19 cellular contexts compared by ENCODE assay signal in genomic region chr2:220748875-220749479, GRCh38.
DNase-seq lines count a peak whose midpoint lies in the region; ATAC-seq, FAIRE-seq and TF ChIP-seq lines count a peak whose summit lies in the region.
"Had no signal": no experiment of that assay in that cellular context is flagged by ENCODE, and none has a peak within 500 bp of the region (broad histone marks: within the 10 kb centered on the region; RNA-seq: fewer than 3 reads in every experiment).

No MANE protein-coding gene starts in this region.

- H3K9ac ChIP-seq in H1 (replicated peaks in 1 of 4; ENCODE audit: extremely low read depth in 1 of 4, low read depth in 3 of 4, low read length in 3 of 4): no peak overlapping the region
- H3K9ac ChIP-seq: KMS-11 had no signal

- H3K9me3 Mint-ChIP-seq in stimulated activated memory B cell treated with anti-CD40 and anti-IgM and Interleukin-4, amounts not matched to agents 10 μg/mL and 1 μg/mL and 100 μg/mL, for 72 hours: peaks cover 5% of the 10 kb centered on the region
- H3K9me3 Mint-ChIP-seq in activated T-cell treated with anti-CD3 and anti-CD28 coated beads, Interleukin-2, amount 50 U/mL, for 4 hours: no peaks in the 10 kb centered on the region

- H4K91ac ChIP-seq in H1 (replicated peaks; ENCODE audit: insufficient read length, low read length): no peak overlapping the region

- no peaks in the 10 kb centered on the region for H3K23me2 ChIP-seq in H1 (ENCODE audit: low read depth, low read length)

- no peak for TF ChIP-seq POLR2A in H1 (IDR thresholded peaks at IDR 0.05; ENCODE audit: control extremely low read depth in 1 of 2, low read depth in 2 of 2, low read length in 2 of 2)

- CTCF ChIA-PET in H1 (lab: Charles Lee; ENCODE audit: partially characterized antibody): interaction anchor here (0.6 kb wide), 1 partner anchor 435 kb away, joined by 4 read pairs; no protein-coding TSS in a partner anchor

- FAIRE-seq in H1 (lab: Jason Lieb, UNC): no peak
- FAIRE-seq: H54 had no signal

- no peak overlapping the region for H3K4me3 Mint-ChIP-seq in stimulated activated memory B cell treated with anti-CD40 and anti-IgM and Interleukin-4, amounts not matched to agents 10 μg/mL and 1 μg/mL and 100 μg/mL, for 72 hours
- H3K4me3 Mint-ChIP-seq in activated T-cell treated with anti-CD3 and anti-CD28 coated beads, Interleukin-2, amount 50 U/mL, for 4 hours: no peak overlapping the region
- H3K4me3 Mint-ChIP-seq: CD8-positive, alpha-beta memory T cell had no signal

- TF ChIP-seq EP300 in H1 (IDR thresholded peaks at IDR 0.05; ENCODE audit: borderline replicate concordance in 1 of 2, low read depth in 2 of 2, low read length in 2 of 2): no peak

- ATAC-seq in stimulated activated memory B cell treated with anti-CD40 and anti-IgM and Interleukin-4, amounts not matched to agents 10 μg/mL and 1 μg/mL and 100 μg/mL, for 72 hours: peak; percentile 24
- no peak for ATAC-seq in foreskin keratinocyte
- no peak for ATAC-seq in activated T-cell treated with anti-CD3 and anti-CD28 coated beads, Interleukin-2, amount 50 U/mL, for 4 hours

- H4K8ac ChIP-seq in H1 (ENCODE audit: extremely low read depth, insufficient read depth, low read length): no peak overlapping the region

- peak overlapping the region; percentile 95 for H2AFZ ChIP-seq in H1 (ENCODE audit: low read length)

- POLR2A ChIA-PET in H1 (lab: Charles Lee; ENCODE audit: partially characterized antibody): no interaction called here

- 0 out of 4 replicates have a peak, but pooled peaks of 1 of the 2 experiments have one; percentile 7 for TF ChIP-seq RAD21 in H1 (IDR thresholded peaks at IDR 0.05 in 1 of 2, conservative IDR thresholded peaks at IDR 0.05 in 1 of 2; ENCODE audit: low read depth in 2 of 2, low read length in 2 of 2)

- H3K4me3 ChIP-seq in H7 (ENCODE audit: insufficient read depth, low read depth, low read length): no peak overlapping the region
- H3K4me3 ChIP-seq in H1 (ENCODE audit: extremely low read depth in 1 of 4, insufficient read depth in 2 of 4, low read depth in 3 of 4, low read length in 4 of 4): no peak overlapping the region
- H3K4me3 ChIP-seq: Peyer's patch, SJSA1 had no signal

- H4K5ac ChIP-seq in H1 (ENCODE audit: insufficient read length, low read depth, low read length): no peak overlapping the region

- H2BK120ac ChIP-seq in H1 (replicated peaks; ENCODE audit: low read depth, low read length): no peak overlapping the region

- H3K56ac ChIP-seq in H1 (replicated peaks; ENCODE audit: insufficient read length, low read depth, low read length): no peak overlapping the region

- no peaks in the 10 kb centered on the region for H3K36me3 Mint-ChIP-seq in stimulated activated memory B cell treated with anti-CD40 and anti-IgM and Interleukin-4, amounts not matched to agents 10 μg/mL and 1 μg/mL and 100 μg/mL, for 72 hours
- H3K36me3 Mint-ChIP-seq in activated T-cell treated with anti-CD3 and anti-CD28 coated beads, Interleukin-2, amount 50 U/mL, for 4 hours (ENCODE audit: insufficient read depth): no peaks in the 10 kb centered on the region
- H3K36me3 Mint-ChIP-seq: CD8-positive, alpha-beta memory T cell had no signal

- no peak overlapping the region for H2BK5ac ChIP-seq in H1 (ENCODE audit: low read depth, low read length)

- no peak overlapping the region for H3K18ac ChIP-seq in H1 (ENCODE audit: extremely low read depth, low read length)

- H3K9me3 ChIP-seq in H1 (ENCODE audit: insufficient read depth in 2 of 2, low read depth in 1 of 2, low read length in 1 of 2): no peaks in the 10 kb centered on the region
- H3K9me3 ChIP-seq: Peyer's patch, SJSA1 had no signal

- H2AK5ac ChIP-seq in H1 (ENCODE audit: low read depth, low read length): no peak overlapping the region

- no peaks in the 10 kb centered on the region for H3K79me1 ChIP-seq in H1 (ENCODE audit: low read depth, low read length)

- peak; percentile 7 for DNase-seq in H7
- no peak for DNase-seq in H1 (ENCODE audit: low read depth in 1 of 2, low spot score in 2 of 2)
- DNase-seq in left kidney (ENCODE audit: low read depth, low spot score): peak; percentile 21
- no peak for DNase-seq in COR-L47 (lab: John Stamatoyannopoulos, UW)
- no peak for DNase-seq in foreskin keratinocyte
- DNase-seq in activated T-cell treated with anti-CD3 and anti-CD28 coated beads, Interleukin-2, amount 50 U/mL, for 4 hours: no peak
- DNase-seq: C1 segment of cervical spinal cord; CD8-positive, alpha-beta memory T cell; DMS79; NCI-H1048; NCI-H1436; NCI-H2029 treated with DMSO at 0.1 percent for 48 hours; NCI-H446 treated with DMSO at 0.1 percent for 48 hours; NK-92 treated with Interleukin-12 subunit alpha and Interleukin-12 subunit beta, amount 100 ng/mL, for 24 hours; Peyer's patch had no signal

- H2BK15ac ChIP-seq in H1 (ENCODE audit: low read length): no peak overlapping the region

- H3K4me2 ChIP-seq in H1 (ENCODE audit: insufficient read depth in 1 of 2, low read depth in 2 of 2, low read length in 2 of 2): no peak overlapping the region
- H3K4me2 ChIP-seq: KMS-11 had no signal

- no peak overlapping the region for H3K4ac ChIP-seq in H1 (replicated peaks; ENCODE audit: insufficient read length, low read depth, low read length)

- H3K36me3 ChIP-seq in H7 (replicated peaks; ENCODE audit: control insufficient read depth, insufficient read depth, low read length): no peaks in the 10 kb centered on the region
- H3K36me3 ChIP-seq in H1 (ENCODE audit: control insufficient read depth in 2 of 4, insufficient read depth in 4 of 4, low read length in 3 of 4): no peaks in the 10 kb centered on the region
- H3K36me3 ChIP-seq: Peyer's patch, SJSA1 had no signal

- H3K4me1 ChIP-seq in H1 (replicated peaks in 1 of 4; ENCODE audit: control insufficient read depth in 3 of 4, insufficient read depth in 4 of 4, low read length in 3 of 4) (peaks cover 0 to 3% (median 1%) of the 10 kb centered on the region in 4 experiments; a peak in 2 of 7 replicates), foreskin keratinocyte (no peaks in the 10 kb centered on the region)
- H3K4me1 ChIP-seq: Peyer's patch, SJSA1 had no signal

- TF ChIP-seq CTCF in H1 (IDR thresholded peaks at IDR 0.05; ENCODE audit: control extremely low read depth in 1 of 3, insufficient read depth in 1 of 3, low read depth in 1 of 3, low read length in 3 of 3) (no peak), foreskin keratinocyte (conservative IDR thresholded peaks at IDR 0.05) (no peak)

- H3K23ac ChIP-seq in H1 (ENCODE audit: insufficient read length): no peak overlapping the region

- H3K27ac ChIP-seq in H1 (ENCODE audit: low read depth, low read length): no peak overlapping the region
- no peak overlapping the region for H3K27ac ChIP-seq in foreskin keratinocyte
- H3K27ac ChIP-seq: KMS-11, Peyer's patch, SJSA1 had no signal

- H2BK12ac ChIP-seq in H1 (ENCODE audit: low read depth, low read length): peak overlapping the region; percentile 46; the same call in 1 of the 2 replicates

- no peak overlapping the region for H2BK20ac ChIP-seq in H1 (ENCODE audit: low read length)

- H3K79me2 ChIP-seq in H1 (ENCODE audit: control insufficient read depth in 1 of 2, insufficient read depth in 2 of 2, low read length in 2 of 2): no peaks in the 10 kb centered on the region

- no peaks in the 10 kb centered on the region for H4K20me1 ChIP-seq in H1 (replicated peaks in 1 of 2; ENCODE audit: control insufficient read depth in 1 of 2, insufficient read depth in 2 of 2, low read length in 2 of 2)

- H3K27ac Mint-ChIP-seq in stimulated activated memory B cell treated with anti-CD40 and anti-IgM and Interleukin-4, amounts not matched to agents 10 μg/mL and 1 μg/mL and 100 μg/mL, for 72 hours: no peak overlapping the region
- H3K27ac Mint-ChIP-seq: CD8-positive, alpha-beta memory T cell had no signal

- no peak overlapping the region for H3K14ac ChIP-seq in H1 (ENCODE audit: insufficient read length)

- H3K27me3 ChIP-seq in H7 (ENCODE audit: control insufficient read depth, insufficient read depth, low read length) (no peaks in the 10 kb centered on the region), H1 (replicated peaks in 1 of 4; ENCODE audit: control insufficient read depth in 3 of 4, extremely low read depth in 1 of 4, insufficient read depth in 3 of 4, low read length in 3 of 4) (no peaks in the 10 kb centered on the region), foreskin keratinocyte (no peaks in the 10 kb centered on the region)
- H3K27me3 ChIP-seq: Peyer's patch, SJSA1 had no signal

- H3K27me3 Mint-ChIP-seq in stimulated activated memory B cell treated with anti-CD40 and anti-IgM and Interleukin-4, amounts not matched to agents 10 μg/mL and 1 μg/mL and 100 μg/mL, for 72 hours: no peaks in the 10 kb centered on the region
- H3K27me3 Mint-ChIP-seq in activated T-cell treated with anti-CD3 and anti-CD28 coated beads, Interleukin-2, amount 50 U/mL, for 4 hours (ENCODE audit: low read depth): no peaks in the 10 kb centered on the region

- WGBS in H1 (ENCODE audit: extremely low coverage in 1 of 2, insufficient coverage in 1 of 2, insufficient read length in 1 of 2, insufficient replicate concordance in 2 of 2, low coverage in 1 of 2, low lambda C conversion rate in 2 of 2, missing lambda C conversion rate in 1 of 2), 2 experiments: 84% methylated on average over 12 of the region's 12 CpGs; no CpG with 5 or more reads in 1 of the 2 experiments

- H3K4me1 Mint-ChIP-seq in stimulated activated memory B cell treated with anti-CD40 and anti-IgM and Interleukin-4, amounts not matched to agents 10 μg/mL and 1 μg/mL and 100 μg/mL, for 72 hours: no peaks in the 10 kb centered on the region
- no peaks in the 10 kb centered on the region for H3K4me1 Mint-ChIP-seq in activated T-cell treated with anti-CD3 and anti-CD28 coated beads, Interleukin-2, amount 50 U/mL, for 4 hours (ENCODE audit: low read depth)
- H3K4me1 Mint-ChIP-seq: CD8-positive, alpha-beta memory T cell had no signal

TF ChIP-seq in H1, 55 proteins besides CTCF, POLR2A, EP300 and RAD21:
- no peak for TF ChIP-seq RBBP5 (IDR thresholded peaks at IDR 0.05; ENCODE audit: borderline replicate concordance, low read depth, low read length)
- peak; percentile 40; the same call in 1 of the 2 replicates for TF ChIP-seq CEBPB (IDR thresholded peaks at IDR 0.05; ENCODE audit: low read depth, low read length)
- TF ChIP-seq TAF1 (IDR thresholded peaks at IDR 0.05; ENCODE audit: low read depth, low read length): no peak
- TF ChIP-seq TCF12 (IDR thresholded peaks at IDR 0.05; ENCODE audit: low read depth, low read length): no peak
- TF ChIP-seq BRCA1 (IDR thresholded peaks at IDR 0.05; ENCODE audit: low read depth, low read length): no peak
- TF ChIP-seq POU5F1 (IDR thresholded peaks at IDR 0.05; ENCODE audit: low read depth, low read length): no peak
- no peak for TF ChIP-seq ATF3 (IDR thresholded peaks at IDR 0.05; ENCODE audit: insufficient read depth, low read depth, low read length)
- TF ChIP-seq YY1 (IDR thresholded peaks at IDR 0.05; ENCODE audit: low read depth, low read length): no peak

Comparison
In these comparisons a context has a peak if more than half of its experiments do, and no peak if none do; other contexts are left out.
1. DNase-seq: peak in H7 (single experiment) and left kidney (single experiment); none in H1 (0 of 2), COR-L47 (single experiment), foreskin keratinocyte (0 of 2) and activated T-cell treated with anti-CD3 and anti-CD28 coated beads, Interleukin-2, amount 50 U/mL, for 4 hours (single experiment).